ENCODE assay signal across 9 cellular contexts in the genomic region with DNA sequence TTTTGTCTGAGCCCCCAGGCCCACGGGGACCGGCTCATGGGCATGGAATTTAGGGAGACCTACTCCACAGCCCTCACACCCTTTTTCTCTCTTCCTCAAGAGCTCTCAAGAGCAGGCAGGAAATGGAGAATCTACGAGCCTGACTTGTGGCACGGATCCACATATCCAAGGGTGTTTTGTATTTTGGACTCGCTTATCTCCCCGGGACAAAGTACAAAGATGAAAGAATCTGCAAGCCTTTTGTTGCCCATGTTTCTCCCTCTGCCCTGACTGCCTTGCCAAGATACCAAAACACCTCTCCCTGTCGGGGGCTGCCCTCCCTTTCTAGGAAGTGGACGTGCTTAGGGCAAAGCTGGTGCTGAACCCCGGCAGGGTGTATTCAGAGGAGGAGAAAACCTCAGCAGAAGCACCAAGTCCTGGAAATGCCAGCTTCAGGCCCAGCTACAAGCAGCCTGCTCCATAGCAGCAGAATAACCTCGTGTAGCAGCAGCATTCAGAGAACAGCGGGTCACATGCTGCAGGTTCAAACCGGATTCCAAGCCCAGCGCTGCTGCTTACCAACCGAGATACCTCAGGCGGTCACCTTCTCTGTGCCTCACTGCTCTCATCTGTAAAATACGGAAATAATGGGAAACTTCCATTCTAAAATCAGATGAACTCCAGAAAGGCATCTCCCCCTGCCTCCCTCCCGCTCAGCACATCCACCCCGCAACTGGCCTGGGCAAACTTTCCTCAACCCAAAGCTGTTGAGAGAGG. TPM values are rescaled to one million over a fixed set of nuclear protein-coding genes. Genes with fewer than 3 reads are reported as not detected.
DNase-seq lines count a peak whose midpoint lies in the region; ATAC-seq and TF ChIP-seq lines count a peak whose summit lies in the region.
"Had no signal": no experiment of that assay in that cellular context is flagged by ENCODE, and none has a peak within 500 bp of the region (broad histone marks: within the 10 kb centered on the region; RNA-seq: fewer than 3 reads in every experiment).

No MANE protein-coding gene starts in this region.

- TF ChIP-seq CTCF in prostate gland (IDR thresholded peaks at IDR 0.05) (no peak), suprapubic skin (IDR thresholded peaks at IDR 0.05) (no peak)

- H3K9me3 Mint-ChIP-seq in activated CD8-positive, alpha-beta memory T cell treated with anti-CD3 and anti-CD28 coated beads, Interleukin-2, amount 10 ng/mL, durations not matched to agents 7 days and 5 days (ENCODE audit: low read depth), result no peaks in the 10 kb centered on the region

- H3K4me3 ChIP-seq in adipocyte (ENCODE audit: low read length) (no peak overlapping the region), prostate gland (no peak overlapping the region), suprapubic skin (no peak overlapping the region), H7 (ENCODE audit: insufficient read depth, low read depth, low read length) (no peak overlapping the region)

- peak; percentile 22 for ATAC-seq in left ventricle myocardium superior
- no peak for ATAC-seq in activated CD8-positive, alpha-beta memory T cell treated with anti-CD3 and anti-CD28 coated beads, Interleukin-2, amount 10 ng/mL, durations not matched to agents 7 days and 5 days

- intact Hi-C loops in left ventricle myocardium superior (cut with micrococcal nuclease) (no loop called here), prostate gland (cut with DNase I) (loop anchor here (5.0 to 10.0 kb wide), 2 partner anchors 122 to 311 kb away; no protein-coding TSS in a partner anchor)

- H3K27ac ChIP-seq in prostate gland, result peak overlapping the region; percentile 64 to 71
- no peak overlapping the region for H3K27ac ChIP-seq in suprapubic skin

- H3K36me3 ChIP-seq in adipocyte (ENCODE audit: control insufficient read depth, insufficient read depth, low read length, severe bottlenecking) (peaks cover 11% of the 10 kb centered on the region), prostate gland (peaks cover under 1 to 2% of the 10 kb centered on the region in 2 donors), suprapubic skin (peaks cover 16% of the 10 kb centered on the region), H7 (replicated peaks; ENCODE audit: control insufficient read depth, insufficient read depth, low read length) (peaks cover 4% of the 10 kb centered on the region)

- WGBS in prostate gland, result 20% methylated on average over 18 of the region's 18 CpGs
- WGBS in suprapubic skin, result 30% methylated on average over 16 of the region's 18 CpGs

- peak overlapping the region; percentile 18 for H3K9ac ChIP-seq in adipocyte (ENCODE audit: low read length)

- H3K27ac Mint-ChIP-seq in activated CD8-positive, alpha-beta memory T cell treated with anti-CD3 and anti-CD28 coated beads, Interleukin-2, amount 10 ng/mL, durations not matched to agents 7 days and 5 days, result no peak overlapping the region

- no peaks in the 10 kb centered on the region for H3K36me3 Mint-ChIP-seq in activated CD8-positive, alpha-beta memory T cell treated with anti-CD3 and anti-CD28 coated beads, Interleukin-2, amount 10 ng/mL, durations not matched to agents 7 days and 5 days

- DNase-seq in HT-29 (ENCODE audit: low spot score), result peak; percentile 67
- DNase-seq in adipocyte (ENCODE audit: low read depth), result no peak
- DNase-seq in left ventricle myocardium superior, result no peak
- peak; percentile 46 for DNase-seq in prostate gland (ENCODE audit: low spot score)
- DNase-seq in H4 (ENCODE audit: low spot score), result no peak
- no peak for DNase-seq in suprapubic skin (ENCODE audit: low spot score in 2 of 2)
- no peak for DNase-seq in activated CD8-positive, alpha-beta memory T cell treated with anti-CD3 and anti-CD28 coated beads, Interleukin-2, amount 10 ng/mL, durations not matched to agents 7 days and 5 days
- no peak for DNase-seq in H7
- DNase-seq: GOT3 had no signal

- H3K4me1 Mint-ChIP-seq in activated CD8-positive, alpha-beta memory T cell treated with anti-CD3 and anti-CD28 coated beads, Interleukin-2, amount 10 ng/mL, durations not matched to agents 7 days and 5 days, result peaks cover 21% of the 10 kb centered on the region

- CTCF ChIA-PET in activated CD8-positive, alpha-beta memory T cell treated with anti-CD3 and anti-CD28 coated beads, Interleukin-2, amount 10 ng/mL, durations not matched to agents 7 days and 5 days (lab: Charles Lee), result interaction anchor here (0.6 to 5.2 kb wide), 4 partner anchors 9 to 161 kb away, joined by 3 to 38 read pairs (median 4); partner anchors contain the start of genes HTD2 and RPP14

- TF ChIP-seq POLR2A in prostate gland (IDR thresholded peaks at IDR 0.05), result no peak
- no peak for TF ChIP-seq POLR2A in suprapubic skin (IDR thresholded peaks at IDR 0.05)

- no peaks in the 10 kb centered on the region for H3K27me3 ChIP-seq in adipocyte (replicated peaks; ENCODE audit: control insufficient read depth, insufficient read depth, low read length)
- H3K27me3 ChIP-seq in prostate gland (replicated peaks; ENCODE audit: insufficient read depth), result no peaks in the 10 kb centered on the region
- no peaks in the 10 kb centered on the region for H3K27me3 ChIP-seq in suprapubic skin
- peaks cover 1% of the 10 kb centered on the region; the same call in 1 of the 2 replicates for H3K27me3 ChIP-seq in H7 (ENCODE audit: control insufficient read depth, insufficient read depth, low read length)

- H3K27me3 Mint-ChIP-seq in activated CD8-positive, alpha-beta memory T cell treated with anti-CD3 and anti-CD28 coated beads, Interleukin-2, amount 10 ng/mL, durations not matched to agents 7 days and 5 days, result peaks cover 2% of the 10 kb centered on the region

- H3K9me3 ChIP-seq in adipocyte (ENCODE audit: control insufficient read depth, low read length) (no peaks in the 10 kb centered on the region), prostate gland (no peaks in the 10 kb centered on the region), suprapubic skin (no peaks in the 10 kb centered on the region)

- TF ChIP-seq EP300 in suprapubic skin (IDR thresholded peaks at IDR 0.05), result no peak

- peaks cover 15% of the 10 kb centered on the region for H3K4me1 ChIP-seq in adipocyte (ENCODE audit: control insufficient read depth, insufficient read depth, low read length)
- peaks cover 6% of the 10 kb centered on the region for H3K4me1 ChIP-seq in prostate gland (replicated peaks)
- peaks cover 34% of the 10 kb centered on the region for H3K4me1 ChIP-seq in suprapubic skin

- H3K4me3 Mint-ChIP-seq in activated CD8-positive, alpha-beta memory T cell treated with anti-CD3 and anti-CD28 coated beads, Interleukin-2, amount 10 ng/mL, durations not matched to agents 7 days and 5 days, result no peak overlapping the region

RNA-seq across cellular contexts. Expression of gene DNASE1L3, which starts 35.2 kb away (rescaled TPM):
- total RNA-seq in HT-29 (2014; rRNA removed; shearing (Covaris generic)), result not detected in 2 replicates
- 1.9 TPM for total RNA-seq in left ventricle myocardium superior
- 1 to 10 TPM; 1.4 to 2.3 TPM for total RNA-seq in prostate gland
- not detected in 2 replicates for total RNA-seq in H4 (2014; rRNA removed; shearing (Covaris generic))
- 1 to 10 TPM in 3 of 4 donors, under 1 TPM in 1; 0.95 to 5.8 (median 4.3) TPM for total RNA-seq in suprapubic skin
- not detected for total RNA-seq in activated CD8-positive, alpha-beta memory T cell treated with anti-CD3 and anti-CD28 coated beads, Interleukin-2, amount 10 ng/mL, durations not matched to agents 7 days and 5 days
- total RNA-seq in H7 (2014; rRNA removed; shearing (Covaris generic)), result not detected in 2 replicates

Comparison
In these comparisons a context has a peak if more than half of its experiments do, and no peak if none do; other contexts are left out.
1. DNase-seq: peak in HT-29 (single experiment) and prostate gland (single experiment); none in adipocyte (single experiment), left ventricle myocardium superior (single experiment), H4 (single experiment), suprapubic skin (0 of 2), activated CD8-positive, alpha-beta memory T cell treated with anti-CD3 and anti-CD28 coated beads, Interleukin-2, amount 10 ng/mL, durations not matched to agents 7 days and 5 days (single experiment) and H7 (single experiment).